ENCODE assay signal across 9 cellular contexts in the genomic region with DNA sequence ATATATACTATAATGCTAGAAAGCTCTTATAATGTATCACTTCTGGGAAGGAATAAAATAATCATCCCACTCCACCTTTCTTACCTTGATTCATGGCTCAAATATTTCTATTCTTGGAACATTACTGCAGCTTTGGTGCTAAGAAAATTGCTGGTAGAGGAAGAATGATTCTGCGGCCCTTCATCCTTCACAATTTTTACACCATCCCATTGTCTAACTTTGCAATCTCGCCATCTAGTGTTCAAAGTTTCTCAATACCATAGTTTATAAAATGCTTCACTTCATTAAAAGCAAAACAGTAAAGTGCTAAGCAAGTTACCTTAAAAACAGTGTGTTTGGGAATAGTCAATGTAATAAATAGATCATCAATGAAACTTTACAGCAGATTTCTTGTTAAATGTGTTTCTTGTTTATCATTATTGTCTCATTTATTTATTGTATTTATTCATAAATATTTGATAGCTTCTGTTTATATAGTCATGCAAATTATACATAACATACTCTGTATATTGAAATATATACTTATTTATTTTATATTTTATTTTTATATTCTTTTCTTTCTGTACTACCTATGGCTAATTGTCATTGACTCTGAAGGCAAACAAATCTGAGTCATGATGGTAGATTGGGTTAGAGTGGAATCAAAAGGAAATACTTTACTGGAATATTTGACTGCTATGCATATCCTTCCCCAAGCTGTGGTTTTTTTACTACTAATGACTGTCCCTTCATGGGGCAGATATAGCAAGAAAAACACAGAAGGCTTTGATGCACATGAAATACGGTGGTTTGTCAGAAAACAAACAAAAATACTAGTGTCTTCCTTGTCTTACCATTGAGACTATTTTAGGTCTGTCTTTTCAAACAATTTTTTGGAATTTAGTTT.
DNase-seq lines count a peak whose midpoint lies in the region; TF ChIP-seq lines count a peak whose summit lies in the region.
"Had no signal": no experiment of that assay in that cellular context is flagged by ENCODE, and none has a peak within 500 bp of the region (broad histone marks: within the 10 kb centered on the region; RNA-seq: fewer than 3 reads in every experiment).

No MANE protein-coding gene starts in this region.

- WGBS in tibial nerve, 2 donors, result 29 to 34% methylated on average over 3 of the region's 3 CpGs

- peak; percentile 80 for DNase-seq in ELR (ENCODE audit: low read depth)
- peak; percentile 14 to 67 for DNase-seq in HAP-1 (ENCODE audit: low spot score in 2 of 2)
- DNase-seq in NCI-H1694 (lab: John Stamatoyannopoulos, UW), result peak; percentile 66
- peak; percentile 89 for DNase-seq in adipocyte (ENCODE audit: low read depth)
- peak; percentile 71 for DNase-seq in iris pigment epithelial cell (ENCODE audit: low read depth)
- no peak for DNase-seq in tibial nerve (ENCODE audit: low spot score in 2 of 2)
- DNase-seq in T1000 (lab: John Stamatoyannopoulos, UW), result no peak
- DNase-seq in NK-92 (lab: John Stamatoyannopoulos, UW; ENCODE audit: unreplicated experiment), result no peak
- DNase-seq: activated B cell treated with CpG ODN at 0.5 μM for 24 hours had no signal

- in situ Hi-C loops in HAP-1 (cut with MboI; ENCODE audit: low sequenced_read_pairs), result loop anchor here (25.0 kb wide), 1 partner anchor 182 kb away; no protein-coding TSS in a partner anchor

- no peak overlapping the region for H3K27ac ChIP-seq in tibial nerve

- no peak for TF ChIP-seq EP300 in tibial nerve (IDR thresholded peaks at IDR 0.05)

- peak overlapping the region; percentile 69 for H3K9ac ChIP-seq in adipocyte (ENCODE audit: low read length)

- H3K4me1 ChIP-seq in HAP-1 (no peaks in the 10 kb centered on the region), adipocyte (ENCODE audit: control insufficient read depth, insufficient read depth, low read length) (peaks cover 60% of the 10 kb centered on the region), tibial nerve (peaks cover 0 to 34% (median 0%) of the 10 kb centered on the region in 4 donors)

- H3K27me3 ChIP-seq in HAP-1 (ENCODE audit: low read depth), result no peaks in the 10 kb centered on the region
- no peaks in the 10 kb centered on the region for H3K27me3 ChIP-seq in adipocyte (replicated peaks; ENCODE audit: control insufficient read depth, insufficient read depth, low read length)
- no peaks in the 10 kb centered on the region for H3K27me3 ChIP-seq in tibial nerve

- TF ChIP-seq CTCF in tibial nerve (IDR thresholded peaks at IDR 0.05), result peak; percentile 34 to 58 (median 42)

- H3K9me3 ChIP-seq in HAP-1 (no peaks in the 10 kb centered on the region), adipocyte (ENCODE audit: control insufficient read depth, low read length) (no peaks in the 10 kb centered on the region), tibial nerve (no peaks in the 10 kb centered on the region)

- H3K36me3 ChIP-seq in HAP-1 (replicated peaks), result no peaks in the 10 kb centered on the region
- H3K36me3 ChIP-seq in adipocyte (ENCODE audit: control insufficient read depth, insufficient read depth, low read length, severe bottlenecking), result peaks cover 14% of the 10 kb centered on the region
- peaks cover 0 to 8% (median 0%) of the 10 kb centered on the region in 3 donors for H3K36me3 ChIP-seq in tibial nerve

- H3K4me3 ChIP-seq in HAP-1 (no peak overlapping the region), adipocyte (ENCODE audit: low read length) (no peak overlapping the region), tibial nerve (no peak overlapping the region)

- no peak for TF ChIP-seq POLR2A in tibial nerve (IDR thresholded peaks at IDR 0.05)

Comparison
In these comparisons a context has a peak if more than half of its experiments do, and no peak if none do; other contexts are left out.
1. DNase-seq: peak in ELR (single experiment), HAP-1 (2 of 2), NCI-H1694 (single experiment), adipocyte (single experiment) and iris pigment epithelial cell (single experiment); none in tibial nerve (0 of 2), T1000 (single experiment) and NK-92 (single experiment).